In the genomic region with DNA sequence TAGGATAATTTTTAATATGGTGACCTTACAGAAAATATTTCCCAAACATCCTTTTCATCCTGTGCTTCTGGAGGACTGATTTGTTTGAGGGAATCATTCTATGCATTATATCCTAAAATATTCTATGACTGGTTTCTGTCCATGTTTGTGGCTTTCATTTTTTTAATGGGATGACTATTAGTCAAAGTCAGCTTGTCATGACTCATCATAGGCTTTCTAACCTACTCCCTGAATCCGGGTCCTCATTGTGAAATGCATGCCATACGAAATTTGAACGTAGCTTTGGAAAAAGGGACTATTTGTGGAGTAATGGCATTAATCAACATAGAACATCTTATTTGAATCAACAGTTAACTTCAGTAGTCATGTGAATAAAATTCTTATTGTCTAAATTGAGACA, we compare ENCODE assay signal across 8 cellular contexts. TPM values are rescaled to one million over a fixed set of nuclear protein-coding genes. Genes with fewer than 3 reads are reported as not detected.
DNase-seq lines count a peak whose midpoint lies in the region; TF ChIP-seq lines count a peak whose summit lies in the region.
"Had no signal": no experiment of that assay in that cellular context is flagged by ENCODE, and none has a peak within 500 bp of the region (broad histone marks: within the 10 kb centered on the region; RNA-seq: fewer than 3 reads in every experiment).

No MANE protein-coding gene starts in this region.

- no peak overlapping the region for H3K27ac Mint-ChIP-seq in CD14-positive monocyte

- peaks cover 24% of the 10 kb centered on the region for H3K36me3 ChIP-seq in skeletal muscle satellite cell (ENCODE audit: insufficient read depth, low read length)

- H3K4me2 ChIP-seq in skeletal muscle satellite cell (ENCODE audit: low read length): peak overlapping the region; percentile 34

- H3K4me3 ChIP-seq in HFF-Myc (replicated peaks; ENCODE audit: low read depth, low read length) (no peak overlapping the region), skeletal muscle satellite cell (ENCODE audit: low read length) (peak overlapping the region; percentile 2)

- peaks cover 0 to 5% (median 0%) of the 10 kb centered on the region in 7 donors for H3K9me3 Mint-ChIP-seq in CD14-positive monocyte

- no peak overlapping the region for H3K4me3 Mint-ChIP-seq in CD14-positive monocyte
- H3K4me3 Mint-ChIP-seq: endodermal cell had no signal

- peaks cover 40 to 52% of the 10 kb centered on the region in 2 donors for H3K36me3 Mint-ChIP-seq in CD14-positive monocyte

- H3K4me1 Mint-ChIP-seq in CD14-positive monocyte: no peaks in the 10 kb centered on the region
- H3K4me1 Mint-ChIP-seq: endodermal cell had no signal

- H3K9ac ChIP-seq in skeletal muscle satellite cell (ENCODE audit: low read depth, low read length): peak overlapping the region; percentile 60

- H3K9me3 ChIP-seq in skeletal muscle satellite cell (replicated peaks; ENCODE audit: low read length): no peaks in the 10 kb centered on the region

- DNase-seq in HFF-Myc (ENCODE audit: extremely low read depth, low read depth): peak; percentile 33
- DNase-seq in brain pericyte (ENCODE audit: low read depth, low spot score): peak; percentile 3
- no peak for DNase-seq in CD14-positive monocyte (ENCODE audit: low spot score)
- DNase-seq in NK-92 (lab: John Stamatoyannopoulos, UW; ENCODE audit: unreplicated experiment): no peak
- no peak for DNase-seq in medulla oblongata (ENCODE audit: extremely low spot score)
- DNase-seq: endodermal cell, WERI-Rb-1 had no signal

- H3K4me1 ChIP-seq in skeletal muscle satellite cell (ENCODE audit: control insufficient read depth, insufficient read depth, low read length): peaks cover 22% of the 10 kb centered on the region

- peaks cover 0 to 1% (median 0%) of the 10 kb centered on the region in 3 donors for H3K27me3 Mint-ChIP-seq in CD14-positive monocyte (ENCODE audit: low read depth in 3 of 3)

- intact Hi-C loops in CD14-positive monocyte (cut with micrococcal nuclease): no loop called here

- no peaks in the 10 kb centered on the region for H3K27me3 ChIP-seq in skeletal muscle satellite cell (ENCODE audit: control insufficient read depth, insufficient read depth, low read length)

- TF ChIP-seq CTCF in HFF-Myc (IDR thresholded peaks at IDR 0.05; ENCODE audit: low read depth, low read length, missing control alignments) (no peak), CD14-positive monocyte (IDR thresholded peaks at IDR 0.05) (no peak)

RNA-seq across cellular contexts. Expression of a gene that starts 10.6 kb away (rescaled TPM):
- 6.6 and 9.2 TPM in 2 replicates for total RNA-seq in skeletal muscle satellite cell (2012; rRNA removed)
- under 1 TPM in 1 of 2 donors, not detected in 1; 0.24 TPM for polyA plus RNA-seq in CD14-positive monocyte

RNA-seq across cellular contexts. Expression of a gene that starts 26.7 kb away (rescaled TPM):
- 47.0 and 61.1 TPM in 2 replicates for total RNA-seq in skeletal muscle satellite cell (2012; rRNA removed)
- polyA plus RNA-seq in CD14-positive monocyte: 10 to 100 TPM; 12.3 to 21.7 TPM

RNA-seq across cellular contexts. Expression of a gene that starts 26.8 kb away (rescaled TPM):
- 38.0 and 56.1 TPM in 2 replicates for total RNA-seq in skeletal muscle satellite cell (2012; rRNA removed)
- 10 to 100 TPM; 69.3 to 73.4 TPM for polyA plus RNA-seq in CD14-positive monocyte

RNA-seq across cellular contexts. Expression of a gene that starts 51.8 kb away (rescaled TPM):
- total RNA-seq in skeletal muscle satellite cell (2012; rRNA removed): 15.3 and 17.7 TPM in 2 replicates
- polyA plus RNA-seq in CD14-positive monocyte: 10 to 100 TPM; 11.5 to 14.4 TPM

RNA-seq across cellular contexts. Expression of a gene that starts 58.4 kb away (rescaled TPM):
- 21.6 and 24.8 TPM in 2 replicates for total RNA-seq in skeletal muscle satellite cell (2012; rRNA removed)
- 1 to 10 TPM; 6.6 to 8.8 TPM for polyA plus RNA-seq in CD14-positive monocyte

Comparison
In these comparisons a context has a peak if more than half of its experiments do, and no peak if none do; other contexts are left out.
1. DNase-seq: peak in HFF-Myc (single experiment) and brain pericyte (single experiment); none in CD14-positive monocyte (single experiment), NK-92 (single experiment) and medulla oblongata (single experiment).